ENCODE assay signal across 29 cellular contexts in the genomic region with DNA sequence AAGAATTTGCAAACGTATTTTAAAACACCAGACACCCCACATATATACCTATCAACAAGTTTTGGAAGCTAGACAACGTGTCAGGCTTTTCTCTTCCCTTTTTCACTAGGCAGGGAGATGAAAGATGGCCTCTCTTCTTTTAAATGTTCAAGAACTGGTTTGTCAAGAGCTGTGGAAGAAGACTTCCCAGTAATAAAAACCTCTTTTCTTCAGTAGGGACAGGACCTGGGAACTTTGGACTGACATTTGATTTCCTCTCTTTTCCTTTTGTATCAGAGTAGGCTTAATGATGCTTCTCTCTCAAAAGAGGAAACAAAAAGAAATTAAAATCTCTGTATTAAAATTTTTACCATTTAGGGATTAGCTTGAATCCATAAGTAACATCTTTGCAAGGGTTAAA.
"Had no signal": no experiment of that assay in that cellular context is flagged by ENCODE, and none has a peak within 500 bp of the region (broad histone marks: within the 10 kb centered on the region; RNA-seq: fewer than 3 reads in every experiment).

No MANE protein-coding gene starts in this region.

- H3K27ac ChIP-seq: adrenal gland, body of pancreas, breast epithelium, SJCRH30 had no signal

- H3K4me3 Mint-ChIP-seq: activated CD4-positive, alpha-beta T cell treated with anti-CD3 and anti-CD28 coated beads for 36 hours; activated CD4-positive, alpha-beta T cell treated with anti-CD3 and anti-CD28 coated beads, Interleukin-2, amount 10 ng/mL, durations not matched to agents 7 days and 5 days; activated CD8-positive, alpha-beta T cell treated with anti-CD3 and anti-CD28 coated beads, Interleukin-2, amount 10 ng/mL, durations not matched to agents 7 days and 5 days; activated naive CD4-positive, alpha-beta T cell treated with anti-CD3 and anti-CD28 coated beads for 36 hours; activated T-cell treated with anti-CD3 and anti-CD28 coated beads, Interleukin-2, amount 50 U/mL, for 24 hours; activated T-helper 1 cell treated with anti-CD3 and anti-CD28 coated beads, Interleukin-12 subunit alpha, Interleukin-12 subunit beta, Interleukin-2, Interleukin-4 antibody, amounts not matched to agents 30 ng/mL and 10 ng/mL and 1 ng/mL, durations not matched to agents 14 hours and 24 hours and 36 hours; T-helper 1 cell treated with Interleukin-12 subunit alpha and Interleukin-12 subunit beta and Interleukin-4 antibody, amounts not matched to agents 30 μg/mL and 1 μg/mL, for 36 hours; T-helper 2 cell treated with Interferon-gamma antibody and Interleukin-4, amounts not matched to agents 5 μg/mL and 100 μg/mL, for 36 hours had no signal

- ATAC-seq: activated CD4-positive, alpha-beta T cell treated with anti-CD3 and anti-CD28 coated beads for 36 hours; activated CD4-positive, CD25-positive, alpha-beta regulatory T cell treated with anti-CD3 and anti-CD28 coated beads, Interleukin-2, amount 50 U/mL, for 24 hours; activated CD8-positive, alpha-beta T cell treated with anti-CD3 and anti-CD28 coated beads, Interleukin-2, amount 10 ng/mL, durations not matched to agents 7 days and 5 days; activated naive CD4-positive, alpha-beta T cell treated with anti-CD3 and anti-CD28 coated beads, Interleukin-2, amount 50 U/mL, for 72 hours; body of pancreas; Panc1 had no signal

- H3K9me3 ChIP-seq: adrenal gland, body of pancreas, breast epithelium, SJCRH30, SK-N-SH had no signal

- H3K4me3 ChIP-seq: adrenal gland, body of pancreas, breast epithelium, SJCRH30 had no signal

- DNase-seq: activated CD4-positive, alpha-beta T cell treated with anti-CD3 and anti-CD28 coated beads for 36 hours; activated CD4-positive, alpha-beta T cell treated with anti-CD3 and anti-CD28 coated beads, Interleukin-2, amount 10 ng/mL, durations not matched to agents 7 days and 5 days; activated CD4-positive, alpha-beta T cell treated with anti-CD3 and anti-CD28 coated beads, Interleukin-2, amount 50 U/mL, for 48 hours; activated CD8-positive, alpha-beta T cell treated with anti-CD3 and anti-CD28 coated beads, Interleukin-2, amount 10 ng/mL, durations not matched to agents 7 days and 5 days; activated gamma-delta T cell treated with Interleukin-2 at 50 U/mL for 16 hours; activated naive CD4-positive, alpha-beta T cell treated with anti-CD3 and anti-CD28 coated beads for 36 hours; activated T-cell treated with anti-CD3 and anti-CD28 coated beads, Interleukin-2, amount 50 U/mL, for 24 hours; adrenal gland; body of pancreas; MM.1S; MV-4-11; NCI-H1092; NCI-H1436 treated with DMSO at 0.1 percent for 48 hours; NCI-H1694 treated with DMSO at 0.1 percent for 48 hours; NCI-H2029; NCI-H345; NCI-H524 treated with DMSO at 0.1 percent for 48 hours; SHP77; SJCRH30; SK-N-SH had no signal

- H3K36me3 Mint-ChIP-seq: activated naive CD4-positive, alpha-beta T cell treated with anti-CD3 and anti-CD28 coated beads, Interleukin-2, amount 50 U/mL, for 72 hours had no signal

- H3K27me3 ChIP-seq: adrenal gland, body of pancreas, breast epithelium, SJCRH30 had no signal

- H3K27ac Mint-ChIP-seq: activated CD4-positive, alpha-beta T cell treated with anti-CD3 and anti-CD28 coated beads for 36 hours; activated CD4-positive, alpha-beta T cell treated with anti-CD3 and anti-CD28 coated beads, Interleukin-2, amount 10 ng/mL, durations not matched to agents 7 days and 5 days; activated CD8-positive, alpha-beta T cell treated with anti-CD3 and anti-CD28 coated beads, Interleukin-2, amount 10 ng/mL, durations not matched to agents 7 days and 5 days; activated naive CD4-positive, alpha-beta T cell treated with anti-CD3 and anti-CD28 coated beads for 36 hours; activated naive CD4-positive, alpha-beta T cell treated with anti-CD3 and anti-CD28 coated beads, Interleukin-2, amount 50 U/mL, for 72 hours; activated T-cell treated with anti-CD3 and anti-CD28 coated beads, Interleukin-2, amount 50 U/mL, for 24 hours; activated T-helper 1 cell treated with anti-CD3 and anti-CD28 coated beads, Interleukin-12 subunit alpha, Interleukin-12 subunit beta, Interleukin-2, Interleukin-4 antibody, amounts not matched to agents 30 ng/mL and 10 ng/mL and 1 ng/mL, durations not matched to agents 14 hours and 24 hours and 36 hours; T-helper 1 cell treated with Interleukin-12 subunit alpha and Interleukin-12 subunit beta and Interleukin-4 antibody, amounts not matched to agents 30 μg/mL and 1 μg/mL, for 36 hours; T-helper 2 cell treated with Interferon-gamma antibody and Interleukin-4, amounts not matched to agents 5 μg/mL and 100 μg/mL, for 36 hours had no signal

- FAIRE-seq: astrocyte, TTC549 had no signal

- H3K36me3 ChIP-seq: adrenal gland, breast epithelium had no signal

- H3K9me3 Mint-ChIP-seq: activated CD4-positive, alpha-beta T cell treated with anti-CD3 and anti-CD28 coated beads, Interleukin-2, amount 10 ng/mL, durations not matched to agents 7 days and 5 days; activated naive CD4-positive, alpha-beta T cell treated with anti-CD3 and anti-CD28 coated beads for 36 hours; activated naive CD4-positive, alpha-beta T cell treated with anti-CD3 and anti-CD28 coated beads, Interleukin-2, amount 50 U/mL, for 72 hours; activated T-cell treated with anti-CD3 and anti-CD28 coated beads, Interleukin-2, amount 50 U/mL, for 24 hours; activated T-helper 1 cell treated with anti-CD3 and anti-CD28 coated beads, Interleukin-12 subunit alpha, Interleukin-12 subunit beta, Interleukin-2, Interleukin-4 antibody, amounts not matched to agents 30 ng/mL and 10 ng/mL and 1 ng/mL, durations not matched to agents 14 hours and 24 hours and 36 hours; T-helper 1 cell treated with Interleukin-12 subunit alpha and Interleukin-12 subunit beta and Interleukin-4 antibody, amounts not matched to agents 30 μg/mL and 1 μg/mL, for 36 hours; T-helper 2 cell treated with Interferon-gamma antibody and Interleukin-4, amounts not matched to agents 5 μg/mL and 100 μg/mL, for 36 hours had no signal

- H3K9ac ChIP-seq: SK-N-SH had no signal

- H3K4me1 Mint-ChIP-seq: activated CD4-positive, alpha-beta T cell treated with anti-CD3 and anti-CD28 coated beads, Interleukin-2, amount 10 ng/mL, durations not matched to agents 7 days and 5 days had no signal

- H3K4me1 ChIP-seq: adrenal gland, body of pancreas, breast epithelium had no signal

- H3K27me3 Mint-ChIP-seq: activated CD4-positive, alpha-beta T cell treated with anti-CD3 and anti-CD28 coated beads for 36 hours; activated CD4-positive, alpha-beta T cell treated with anti-CD3 and anti-CD28 coated beads, Interleukin-2, amount 10 ng/mL, durations not matched to agents 7 days and 5 days; activated T-cell treated with anti-CD3 and anti-CD28 coated beads, Interleukin-2, amount 50 U/mL, for 24 hours had no signal
